Comparison of ENCODE assay signal across 7 cellular contexts in genomic region chr7:73578342-73579124, GRCh38.
DNase-seq lines count a peak whose midpoint lies in the region; ATAC-seq and TF ChIP-seq lines count a peak whose summit lies in the region.

A gene with protein sequence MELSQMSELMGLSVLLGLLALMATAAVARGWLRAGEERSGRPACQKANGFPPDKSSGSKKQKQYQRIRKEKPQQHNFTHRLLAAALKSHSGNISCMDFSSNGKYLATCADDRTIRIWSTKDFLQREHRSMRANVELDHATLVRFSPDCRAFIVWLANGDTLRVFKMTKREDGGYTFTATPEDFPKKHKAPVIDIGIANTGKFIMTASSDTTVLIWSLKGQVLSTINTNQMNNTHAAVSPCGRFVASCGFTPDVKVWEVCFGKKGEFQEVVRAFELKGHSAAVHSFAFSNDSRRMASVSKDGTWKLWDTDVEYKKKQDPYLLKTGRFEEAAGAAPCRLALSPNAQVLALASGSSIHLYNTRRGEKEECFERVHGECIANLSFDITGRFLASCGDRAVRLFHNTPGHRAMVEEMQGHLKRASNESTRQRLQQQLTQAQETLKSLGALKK (minus strand): TSS chr7:73578579. CDS start chr7:73578549, 30 bp downstream.

- ATAC-seq in GM18508 (IDR thresholded peaks at IDR 0.05; ENCODE audit: insufficient read depth, unreplicated experiment) (peak; percentile 57), HG03025 (IDR thresholded peaks at IDR 0.05; ENCODE audit: low FRiP score, unreplicated experiment) (peak; percentile 80)

- DNase-seq in NCI-H2081 (lab: John Stamatoyannopoulos, UW) (peak; percentile 99 to 100), T1000 (lab: John Stamatoyannopoulos, UW) (peak; percentile 99), astrocyte of the hippocampus (ENCODE audit: low read depth, low spot score) (peak; percentile 100), hippocampal formation (lab: John Stamatoyannopoulos, UW) (peak; percentile 94 to 98), retinal pigment epithelial cell (ENCODE audit: low read depth) (peak; percentile 90)

- H3K4me3 ChIP-seq in retinal pigment epithelial cell (ENCODE audit: low read length) = peak within 1 kb of the TSS; percentile 83

- no peak for TF ChIP-seq CTCF in retinal pigment epithelial cell (conservative IDR thresholded peaks at IDR 0.05; ENCODE audit: low read depth, low read length)

Comparison
In these comparisons a context has a peak if more than half of its experiments do, and no peak if none do; other contexts are left out.
1. Peak in every context shown above with its lines: DNase-seq, ATAC-seq and H3K4me3 ChIP-seq.